Comparison of ENCODE assay signal across 21 cellular contexts in the genomic region with DNA sequence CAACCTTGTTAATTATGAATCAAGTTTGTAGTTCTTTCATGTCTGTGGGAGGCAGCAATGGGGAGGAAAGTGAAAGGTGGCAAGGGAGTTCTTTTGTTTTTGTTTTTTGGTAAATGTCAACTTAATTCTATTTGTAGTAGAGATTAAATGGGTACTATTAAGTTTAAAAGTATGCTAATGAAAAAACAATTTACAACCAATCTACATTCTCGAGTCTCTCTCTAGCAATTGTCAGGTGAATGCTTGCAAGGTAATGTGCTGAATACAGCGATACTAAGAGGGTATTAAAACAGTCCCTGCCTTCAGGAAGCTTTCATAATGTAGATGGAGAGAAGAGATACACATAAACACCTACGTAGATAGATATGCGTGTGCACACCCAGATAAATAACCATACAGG. TPM values are rescaled to one million over a fixed set of nuclear protein-coding genes. Genes with fewer than 3 reads are reported as not detected.
A peak's percentile ranks its signal among the peaks of the same experiment; 100 is the strongest.
DNase-seq lines count a peak whose midpoint lies in the region; ATAC-seq and TF ChIP-seq lines count a peak whose summit lies in the region.
"Had no signal": no experiment of that assay in that cellular context is flagged by ENCODE, and none has a peak within 500 bp of the region (broad histone marks: within the 10 kb centered on the region; RNA-seq: fewer than 3 reads in every experiment).

No MANE protein-coding gene starts in this region.

- no peak overlapping the region for H3K4me3 Mint-ChIP-seq in activated CD4-positive, alpha-beta T cell treated with anti-CD3 and anti-CD28 coated beads for 36 hours
- H3K4me3 Mint-ChIP-seq in GM23338 (peak overlapping the region; percentile 19; the same call in 2 of the 3 replicates), brain (peak overlapping the region; percentile 89 to 97 (median 92)), neural progenitor cell (peak overlapping the region; percentile 24)

- H3K9me2 ChIP-seq in GM23338 (ENCODE audit: insufficient read depth): no peaks in the 10 kb centered on the region

- intact Hi-C loops in activated CD4-positive, alpha-beta T cell treated with anti-CD3 and anti-CD28 coated beads for 36 hours (cut with DNase I, micrococcal nuclease): loop anchor here (2.0 to 10.0 kb wide), 7 partner anchors 63 to 551 kb away; partner anchors contain the start of genes DAAM1 (in 2 of the 2), KIAA0586 (in 1 of the 2) and TIMM9 (in 1 of the 2)

- H3K9me3 ChIP-seq in neural progenitor cell (ENCODE audit: low read depth): no peaks in the 10 kb centered on the region
- H3K9me3 ChIP-seq: right lobe of liver, vagina had no signal

- H3K4me1 ChIP-seq in GM23338 (ENCODE audit: insufficient read depth) (peaks cover 55% of the 10 kb centered on the region), neural progenitor cell (peaks cover 48% of the 10 kb centered on the region)

- H3K79me2 ChIP-seq in GM23338 (replicated peaks; ENCODE audit: insufficient read depth): peaks cover 15% of the 10 kb centered on the region
- H3K79me2 ChIP-seq in neural progenitor cell (ENCODE audit: low read depth): no peaks in the 10 kb centered on the region

- POLR2A ChIA-PET in activated CD4-positive, alpha-beta T cell treated with anti-CD3 and anti-CD28 coated beads for 36 hours (lab: Charles Lee): interaction anchor here (0.6 kb wide), 1 partner anchor 38 kb away, joined by 3 read pairs; no protein-coding TSS in a partner anchor

- no peaks in the 10 kb centered on the region for H3K36me3 Mint-ChIP-seq in activated CD4-positive, alpha-beta T cell treated with anti-CD3 and anti-CD28 coated beads for 36 hours (ENCODE audit: low read depth)
- H3K36me3 Mint-ChIP-seq in GM23338 (ENCODE audit: low read depth): peaks cover 7% of the 10 kb centered on the region
- peaks cover 7% of the 10 kb centered on the region for H3K36me3 Mint-ChIP-seq in brain
- no peaks in the 10 kb centered on the region for H3K36me3 Mint-ChIP-seq in neural progenitor cell

- peak overlapping the region; percentile 91 for H3K4me2 ChIP-seq in GM23338
- H3K4me2 ChIP-seq in neural progenitor cell: peak overlapping the region; percentile 47

- CTCF ChIA-PET in activated CD4-positive, alpha-beta T cell treated with anti-CD3 and anti-CD28 coated beads for 36 hours (lab: Charles Lee): interaction anchor here (0.5 to 5.4 kb wide), 6 partner anchors 10 to 1759 kb away, joined by 3 to 40 read pairs (median 3); partner anchors contain the start of gene TOMM20L

- peak overlapping the region; percentile 45 for H3K27ac Mint-ChIP-seq in activated CD4-positive, alpha-beta T cell treated with anti-CD3 and anti-CD28 coated beads for 36 hours
- H3K27ac Mint-ChIP-seq in GM23338 (no peak overlapping the region), brain (peak overlapping the region; percentile 59 to 97 (median 93)), neural progenitor cell (no peak overlapping the region)

- peak overlapping the region; percentile 73 for H3K4me3 ChIP-seq in GM23338
- no peak overlapping the region for H3K4me3 ChIP-seq in neural progenitor cell
- H3K4me3 ChIP-seq: right lobe of liver had no signal

- H3K27me3 ChIP-seq in GM23338 (ENCODE audit: insufficient read depth): peaks cover 29% of the 10 kb centered on the region
- H3K27me3 ChIP-seq in neural progenitor cell: peaks cover 89% of the 10 kb centered on the region
- H3K27me3 ChIP-seq: right lobe of liver, vagina had no signal

- H3K4me1 Mint-ChIP-seq in activated CD4-positive, alpha-beta T cell treated with anti-CD3 and anti-CD28 coated beads for 36 hours: peaks cover 37% of the 10 kb centered on the region
- H3K4me1 Mint-ChIP-seq in GM23338 (peaks cover 60% of the 10 kb centered on the region), brain (peaks cover 63% of the 10 kb centered on the region), neural progenitor cell (peaks cover 59% of the 10 kb centered on the region)

- H2AFZ ChIP-seq in GM23338 (no peak overlapping the region), neural progenitor cell (replicated peaks) (no peak overlapping the region)

- H3K27me3 Mint-ChIP-seq in activated CD4-positive, alpha-beta T cell treated with anti-CD3 and anti-CD28 coated beads for 36 hours: peaks cover 12% of the 10 kb centered on the region
- H3K27me3 Mint-ChIP-seq in GM23338 (ENCODE audit: insufficient read depth, low read depth, poor library complexity) (peaks cover 32% of the 10 kb centered on the region), brain (peaks cover 22% of the 10 kb centered on the region), neural progenitor cell (ENCODE audit: insufficient read depth, low read depth) (peaks cover 8% of the 10 kb centered on the region)

- H3F3A ChIP-seq in GM23338 (replicated peaks; ENCODE audit: low read depth): peaks cover 9% of the 10 kb centered on the region; the same call in 1 of the 2 replicates
- H3F3A ChIP-seq in neural progenitor cell (ENCODE audit: low read depth): peaks cover 52% of the 10 kb centered on the region

- H3K27ac ChIP-seq in GM23338 (ENCODE audit: low read depth): no peak overlapping the region
- no peak overlapping the region for H3K27ac ChIP-seq in neural progenitor cell
- H3K27ac ChIP-seq: right lobe of liver had no signal

- H4K20me1 ChIP-seq in GM23338 (replicated peaks; ENCODE audit: insufficient read depth): no peaks in the 10 kb centered on the region
- no peaks in the 10 kb centered on the region for H4K20me1 ChIP-seq in neural progenitor cell (ENCODE audit: low read depth)

- H3K9me3 Mint-ChIP-seq in activated CD4-positive, alpha-beta T cell treated with anti-CD3 and anti-CD28 coated beads for 36 hours (ENCODE audit: low read depth): no peaks in the 10 kb centered on the region
- H3K9me3 Mint-ChIP-seq in GM23338: no peaks in the 10 kb centered on the region; the same call in 2 of the 3 replicates
- peaks cover 0 to 4% (median 0%) of the 10 kb centered on the region in 5 experiments for H3K9me3 Mint-ChIP-seq in brain
- no peaks in the 10 kb centered on the region for H3K9me3 Mint-ChIP-seq in neural progenitor cell

- no peak for DNase-seq in activated CD4-positive, alpha-beta T cell treated with anti-CD3 and anti-CD28 coated beads for 36 hours
- DNase-seq in activated CD4-positive, alpha-beta T cell treated with anti-CD3 and anti-CD28 coated beads for 48 hours: no peak
- no peak for DNase-seq in GM23338 (ENCODE audit: low spot score)
- no peak for DNase-seq in neural progenitor cell (ENCODE audit: low spot score)
- DNase-seq in activated CD4-positive, CD25-positive, alpha-beta regulatory T cell (lab: John Stamatoyannopoulos, UW): no peak
- DNase-seq in NCI-H2227 (lab: John Stamatoyannopoulos, UW; ENCODE audit: unreplicated experiment): no peak
- no peak for DNase-seq in cortex of kidney (lab: John Stamatoyannopoulos, UW)
- DNase-seq: 8988T; activated CD4-positive, alpha-beta T cell treated with anti-CD3 and anti-CD28 coated beads, Interleukin-2, amount 50 U/mL, for 1 hour; activated CD8-positive, alpha-beta memory T cell treated with anti-CD3 and anti-CD28 coated beads, Interleukin-2, amount 50 U/mL, for 48 hours; Calu3; NCI-H1436; NCI-H526; OCI-M1; right lobe of liver; stimulated activated CD4-positive, alpha-beta T cell treated with anti-CD3 and anti-CD28 coated beads, Interleukin-15, amount 100 ng/mL, for 24 hours had no signal

- H3K9ac ChIP-seq in neural progenitor cell: no peak overlapping the region

- ATAC-seq in activated CD4-positive, alpha-beta T cell treated with anti-CD3 and anti-CD28 coated beads for 36 hours: no peak
- no peak for ATAC-seq in GM23338
- ATAC-seq: left lobe of liver, right lobe of liver, Right ventricle myocardium inferior had no signal

- TF ChIP-seq CTCF in GM23338 (conservative IDR thresholded peaks at IDR 0.05; ENCODE audit: low read depth in 2 of 2) (no peak), brain (conservative IDR thresholded peaks at IDR 0.05) (no peak), neural progenitor cell (IDR thresholded peaks at IDR 0.05) (no peak)

- H3K36me3 ChIP-seq in GM23338 (ENCODE audit: insufficient read depth) (no peaks in the 10 kb centered on the region), neural progenitor cell (no peaks in the 10 kb centered on the region)
- H3K36me3 ChIP-seq: right lobe of liver had no signal

TF ChIP-seq in GM23338, 12 proteins besides CTCF, POLR2A, EP300 and RAD21:
- TF ChIP-seq NANOG (IDR thresholded peaks at IDR 0.05; ENCODE audit: borderline replicate concordance) (peak; percentile 93), STAT1 (IDR thresholded peaks at IDR 0.05; ENCODE audit: unreplicated experiment) (no peak)

RNA-seq across cellular contexts. Expression of gene DACT1, which starts 1.6 kb away (rescaled TPM):
- total RNA-seq in activated CD4-positive, alpha-beta T cell treated with anti-CD3 and anti-CD28 coated beads for 36 hours: 1 to 10 TPM; 8.8 to 8.9 TPM
- total RNA-seq in GM23338 (2014; rRNA removed; shearing (Covaris generic)): 23.6 and 26.6 TPM in 2 replicates
- polyA plus RNA-seq in GM23338 (2016; fragmentation: Nextera tagmentation; extraction: Ambion mirVana): 5.1 and 5.7 TPM in 2 replicates
- polyA plus RNA-seq in brain (ENCODE audit: insufficient read depth, low read depth, low replicate concordance): 1.5 TPM
- total RNA-seq in neural progenitor cell (ENCODE audit: low replicate concordance): 3.3 and 3.4 TPM in 2 replicates
- total RNA-seq: Calu3, MCF 10A had no signal

Comparison
In these comparisons a context has a peak if more than half of its experiments do, and no peak if none do; other contexts are left out.
1. H3K27ac Mint-ChIP-seq: peak in activated CD4-positive, alpha-beta T cell treated with anti-CD3 and anti-CD28 coated beads for 36 hours (single experiment) and brain (5 of 5); none in GM23338 (single experiment) and neural progenitor cell (single experiment).